Comparison of ENCODE assay signal across 27 cellular contexts in genomic region chr7:158749396-158749795, GRCh38.
"Had no signal": no experiment of that assay in that cellular context is flagged by ENCODE, and none has a peak within 500 bp of the region (broad histone marks: within the 10 kb centered on the region; RNA-seq: fewer than 3 reads in every experiment).

No MANE protein-coding gene starts in this region.

- H3K9me3 Mint-ChIP-seq: immature natural killer cell; natural killer cell; nephron progenitor cell; neural progenitor cell; stimulated activated naive B cell treated with anti-CD40 and anti-IgM and Interleukin-4, amounts not matched to agents 10 μg/mL and 1 μg/mL and 100 μg/mL, for 72 hours had no signal

- ATAC-seq: left colon; left lung; lower lobe of right lung; natural killer cell; right lobe of liver; stimulated activated naive B cell treated with anti-CD40 and anti-IgM and Interleukin-4, amounts not matched to agents 10 μg/mL and 1 μg/mL and 100 μg/mL, for 72 hours; stimulated activated naive CD8-positive, alpha-beta T cell treated with anti-CD3 and anti-CD28 coated beads, Interleukin-15, Interleukin-2, amounts not matched to agents 100 U/mL and 50 U/mL, for 24 hours had no signal

- H3K27me3 Mint-ChIP-seq: progenitor cell of endocrine pancreas; stimulated activated naive B cell treated with anti-CD40 and anti-IgM and Interleukin-4, amounts not matched to agents 10 μg/mL and 1 μg/mL and 100 μg/mL, for 72 hours had no signal

- H3K4me1 ChIP-seq: left lung, lower lobe of right lung, neural progenitor cell, right atrium auricular region, right lobe of liver, stomach, testis, transverse colon, vagina had no signal

- H3K36me3 ChIP-seq: neural progenitor cell, ovary had no signal

- H3K27me3 ChIP-seq: left lung, neural progenitor cell, neutrophil, ovary, right atrium auricular region, right lobe of liver, stomach, testis, thyroid gland, transverse colon, vagina had no signal

- H3K9me3 ChIP-seq: left lung, lower lobe of right lung, neutrophil, ovary, right atrium auricular region, right lobe of liver, stomach, testis, thyroid gland, transverse colon, vagina had no signal

- DNase-seq: hypothalamus; immature natural killer cell; kidney; left colon; left lung; lower lobe of right lung; mammary epithelial cell; mesenchymal stem cell; natural killer cell; nephron progenitor cell; occipital lobe; ovary; right lobe of liver; stimulated activated CD4-positive, alpha-beta T cell treated with anti-CD3 and anti-CD28 coated beads, Interleukin-1b, Interleukin-23, amount 100 ng/mL, for 48 hours; stimulated activated CD4-positive, alpha-beta T cell treated with anti-CD3 and anti-CD28 coated beads, Interleukin-2, amount 100 ng/mL, for 48 hours; stimulated activated naive B cell treated with anti-CD40 and anti-IgM and Interleukin-4, amounts not matched to agents 10 μg/mL and 1 μg/mL and 100 μg/mL, for 72 hours; stimulated activated naive CD8-positive, alpha-beta T cell treated with anti-CD3 and anti-CD28 coated beads, Interleukin-15, Interleukin-2, amounts not matched to agents 100 U/mL and 50 U/mL, for 24 hours; stomach; testis; thyroid gland; transverse colon had no signal

- H3K27ac ChIP-seq: left lung, lower lobe of right lung, neural progenitor cell, neutrophil, ovary, right atrium auricular region, right lobe of liver, stomach, testis, thyroid gland, transverse colon, vagina had no signal

- H3K4me1 Mint-ChIP-seq: immature natural killer cell; nephron progenitor cell; neural progenitor cell; stimulated activated naive B cell treated with anti-CD40 and anti-IgM and Interleukin-4, amounts not matched to agents 10 μg/mL and 1 μg/mL and 100 μg/mL, for 72 hours had no signal

- H3K27ac Mint-ChIP-seq: nephron progenitor cell; neural progenitor cell; progenitor cell of endocrine pancreas; stimulated activated naive B cell treated with anti-CD40 and anti-IgM and Interleukin-4, amounts not matched to agents 10 μg/mL and 1 μg/mL and 100 μg/mL, for 72 hours had no signal

- H3K4me3 Mint-ChIP-seq: immature natural killer cell; natural killer cell; nephron progenitor cell; neural progenitor cell; stimulated activated naive B cell treated with anti-CD40 and anti-IgM and Interleukin-4, amounts not matched to agents 10 μg/mL and 1 μg/mL and 100 μg/mL, for 72 hours had no signal

- H3K4me3 ChIP-seq: left lung, lower lobe of right lung, neural progenitor cell, ovary, right atrium auricular region, right lobe of liver, smooth muscle cell, stomach, testis, thyroid gland, transverse colon, vagina had no signal
